21 cellular contexts compared by ENCODE assay signal in genomic region chr2:886072-887022, GRCh38.
DNase-seq lines count a peak whose midpoint lies in the region; TF ChIP-seq lines count a peak whose summit lies in the region.
"Had no signal": no experiment of that assay in that cellular context is flagged by ENCODE, and none has a peak within 500 bp of the region (broad histone marks: within the 10 kb centered on the region; RNA-seq: fewer than 3 reads in every experiment).

No MANE protein-coding gene starts in this region.

- no peak overlapping the region for H3K4me3 Mint-ChIP-seq in CD14-positive monocyte
- no peak overlapping the region for H3K4me3 Mint-ChIP-seq in mesothelial cell of epicardium
- no peak overlapping the region for H3K4me3 Mint-ChIP-seq in T-helper 2 cell treated with Interferon-gamma antibody and Interleukin-4, amounts not matched to agents 5 μg/mL and 100 μg/mL, for 36 hours
- H3K4me3 Mint-ChIP-seq: CD8-positive, alpha-beta memory T cell; HFFc6 had no signal

- H3K27ac ChIP-seq in HEK293 (ENCODE audit: extremely low read depth, low read depth, low read length) (no peak overlapping the region), coronary artery (no peak overlapping the region), caudate nucleus (ENCODE audit: low read depth, low read length) (no peak overlapping the region)
- H3K27ac ChIP-seq: BLaER1, RWPE1 had no signal

- H3K36me3 ChIP-seq in HEK293 (ENCODE audit: control insufficient read depth in 2 of 2, insufficient read depth in 1 of 2, low read length in 2 of 2), result no peaks in the 10 kb centered on the region
- H3K36me3 ChIP-seq: BLaER1 had no signal

- CTCF ChIA-PET in HEK293 (lab: Yijun Ruan, JAX), result no interaction called here

- H3K4me1 Mint-ChIP-seq in CD14-positive monocyte (no peaks in the 10 kb centered on the region), mesothelial cell of epicardium (peaks cover 1% of the 10 kb centered on the region)
- H3K4me1 Mint-ChIP-seq in T-helper 2 cell treated with Interferon-gamma antibody and Interleukin-4, amounts not matched to agents 5 μg/mL and 100 μg/mL, for 36 hours (ENCODE audit: low read depth), result no peaks in the 10 kb centered on the region
- H3K4me1 Mint-ChIP-seq: CD8-positive, alpha-beta memory T cell; IgD-negative memory B cell had no signal

- H3K4me3 ChIP-seq in HEK293 (ENCODE audit: low read depth, low read length), result no peak overlapping the region
- H3K4me3 ChIP-seq in coronary artery, result no peak overlapping the region
- H3K4me3 ChIP-seq: BLaER1, GM12878 had no signal

- H3K27me3 Mint-ChIP-seq in CD14-positive monocyte (ENCODE audit: low read depth in 3 of 3), result peaks cover 4 to 11% (median 5%) of the 10 kb centered on the region in 3 donors
- H3K27me3 Mint-ChIP-seq in mesothelial cell of epicardium (ENCODE audit: low read depth), result peaks cover 64% of the 10 kb centered on the region
- peaks cover 13% of the 10 kb centered on the region for H3K27me3 Mint-ChIP-seq in T-helper 2 cell treated with Interferon-gamma antibody and Interleukin-4, amounts not matched to agents 5 μg/mL and 100 μg/mL, for 36 hours (ENCODE audit: low read depth)

- H3K9me3 Mint-ChIP-seq in CD14-positive monocyte, result no peaks in the 10 kb centered on the region
- H3K9me3 Mint-ChIP-seq in mesothelial cell of epicardium, result no peaks in the 10 kb centered on the region
- no peaks in the 10 kb centered on the region for H3K9me3 Mint-ChIP-seq in T-helper 2 cell treated with Interferon-gamma antibody and Interleukin-4, amounts not matched to agents 5 μg/mL and 100 μg/mL, for 36 hours
- H3K9me3 Mint-ChIP-seq: CD8-positive, alpha-beta memory T cell; IgD-negative memory B cell had no signal

- DNase-seq in CD14-positive monocyte (ENCODE audit: low spot score) (peak; percentile 15), coronary artery (ENCODE audit: low spot score) (peak; percentile 62), posterior vena cava (ENCODE audit: low spot score) (peak; percentile 47), mesothelial cell of epicardium (ENCODE audit: low spot score in 2 of 2, unreplicated experiment in 2 of 2) (no peak), caudate nucleus (lab: John Stamatoyannopoulos, UW) (no peak), NCI-H187 (lab: John Stamatoyannopoulos, UW) (no peak)
- no peak for DNase-seq in T-helper 2 cell treated with Interferon-gamma antibody and Interleukin-4, amounts not matched to agents 5 μg/mL and 100 μg/mL, for 36 hours (ENCODE audit: low spot score)
- DNase-seq: CD8-positive, alpha-beta memory T cell; GDM1; HFFc6; Kasumi-1; MM.1S; NCI-H1105; NCI-H1694 treated with DMSO at 0.1 percent for 48 hours; NCI-H69; PC-3 had no signal

- peaks cover 5% of the 10 kb centered on the region for H3K4me1 ChIP-seq in HEK293 (ENCODE audit: control insufficient read depth, insufficient read depth, low read length)

- intact Hi-C loops in CD14-positive monocyte (cut with micrococcal nuclease) (no loop called here), posterior vena cava (cut with DNase I) (no loop called here)

- H3K27ac Mint-ChIP-seq in CD14-positive monocyte, result no peak overlapping the region
- H3K27ac Mint-ChIP-seq in mesothelial cell of epicardium, result no peak overlapping the region
- no peak overlapping the region for H3K27ac Mint-ChIP-seq in T-helper 2 cell treated with Interferon-gamma antibody and Interleukin-4, amounts not matched to agents 5 μg/mL and 100 μg/mL, for 36 hours
- H3K27ac Mint-ChIP-seq: CD8-positive, alpha-beta memory T cell; HFFc6; IgD-negative memory B cell had no signal

- no peaks in the 10 kb centered on the region for H3K36me3 Mint-ChIP-seq in CD14-positive monocyte
- H3K36me3 Mint-ChIP-seq in mesothelial cell of epicardium, result no peaks in the 10 kb centered on the region
- no peaks in the 10 kb centered on the region for H3K36me3 Mint-ChIP-seq in T-helper 2 cell treated with Interferon-gamma antibody and Interleukin-4, amounts not matched to agents 5 μg/mL and 100 μg/mL, for 36 hours (ENCODE audit: low read depth)
- H3K36me3 Mint-ChIP-seq: CD8-positive, alpha-beta memory T cell; IgD-negative memory B cell had no signal

- TF ChIP-seq CTCF in CD14-positive monocyte (IDR thresholded peaks at IDR 0.05) (no peak), HEK293 (tag by site-specific recombination; IDR thresholded peaks at IDR 0.05) (no peak), coronary artery (IDR thresholded peaks at IDR 0.05) (no peak), mesothelial cell of epicardium (IDR thresholded peaks at IDR 0.05; ENCODE audit: unreplicated experiment) (no peak)

- no peaks in the 10 kb centered on the region for H3K9me3 ChIP-seq in HEK293 (ENCODE audit: control insufficient read depth, insufficient read depth, low read depth, low read length)
- H3K9me3 ChIP-seq: BLaER1 had no signal

- POLR2A ChIA-PET in HEK293 (lab: Yijun Ruan, JAX), result no interaction called here

TF ChIP-seq in HEK293, 187 proteins besides CTCF, POLR2A, EP300 and RAD21:
- TF ChIP-seq ZNF2 (tag by site-specific recombination; IDR thresholded peaks at IDR 0.05) (no peak), SCRT2 (tag by site-specific recombination; IDR thresholded peaks at IDR 0.05) (peak; percentile 37; the same call in 1 of the 2 replicates)

Comparison
In these comparisons a context has a peak if more than half of its experiments do, and no peak if none do; other contexts are left out.
1. DNase-seq: peak in CD14-positive monocyte (single experiment), coronary artery (single experiment) and posterior vena cava (single experiment); none in mesothelial cell of epicardium (0 of 2), caudate nucleus (0 of 61), T-helper 2 cell treated with Interferon-gamma antibody and Interleukin-4, amounts not matched to agents 5 μg/mL and 100 μg/mL, for 36 hours (single experiment) and NCI-H187 (0 of 2).